1 cellular context compared by ENCODE assay signal in the genomic region with DNA sequence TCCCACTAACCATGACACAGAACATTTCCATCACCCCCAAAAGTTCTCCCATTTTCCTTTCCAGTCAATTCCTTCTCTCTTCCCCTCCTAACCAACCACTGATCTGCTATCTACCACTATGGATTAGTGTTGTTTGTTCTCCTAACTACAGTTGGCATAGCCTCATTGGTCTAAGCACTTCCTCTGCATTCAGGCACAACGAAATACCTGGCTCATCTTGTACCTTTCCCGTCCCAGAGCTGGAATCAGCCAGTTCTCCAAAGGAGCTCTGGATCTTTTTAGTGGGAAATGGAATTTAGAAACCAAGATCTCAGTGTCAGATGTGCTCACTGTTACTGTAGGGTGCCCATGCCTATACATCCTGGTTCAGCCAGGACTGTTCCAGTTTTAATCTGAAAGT.
TF ChIP-seq lines count a peak whose summit lies in the region.

No MANE protein-coding gene starts in this region.

TF ChIP-seq in WTC11, 78 proteins besides CTCF, POLR2A, EP300 and RAD21 (continued from another document):
- TF ChIP-seq ZBTB21 (CRISPR knock-in tag; IDR thresholded peaks at IDR 0.05; ENCODE audit: borderline replicate concordance): no peak
